Comparison of ENCODE assay signal across 9 cellular contexts in genomic region chrY:7273587-7274203, GRCh38.
A peak's percentile ranks its signal among the peaks of the same experiment; 100 is the strongest.
DNase-seq lines count a peak whose midpoint lies in the region; ATAC-seq and FAIRE-seq lines count a peak whose summit lies in the region.
"Had no signal": no experiment of that assay in that cellular context is flagged by ENCODE, and none has a peak within 500 bp of the region (broad histone marks: within the 10 kb centered on the region; RNA-seq: fewer than 3 reads in every experiment).

No MANE protein-coding gene starts in this region.

- peak; percentile 53 to 81 (median 70) for DNase-seq in activated CD4-positive, CD25-positive, alpha-beta regulatory T cell (lab: John Stamatoyannopoulos, UW)
- DNase-seq in activated CD4-positive, CD25-positive, alpha-beta regulatory T cell treated with anti-CD3 and anti-CD28 coated beads, Interleukin-2, amount 50 U/mL, for 72 hours, result no peak
- DNase-seq in NCI-H226, result peak; percentile 54
- peak; percentile 90 for DNase-seq in activated naive CD8-positive, alpha-beta T cell treated with anti-CD3 and anti-CD28 coated beads, Interleukin-2, amount 10 ng/mL, durations not matched to agents 7 days and 5 days
- no peak for DNase-seq in HPDE6-E6E7 (ENCODE audit: extremely low spot score)
- DNase-seq in NCI-H1694 (lab: John Stamatoyannopoulos, UW), result no peak
- DNase-seq in HTR-8/SVneo (ENCODE audit: insufficient read length, low spot score), result no peak

- H3K27me3 Mint-ChIP-seq in activated naive CD8-positive, alpha-beta T cell treated with anti-CD3 and anti-CD28 coated beads, Interleukin-2, amount 10 ng/mL, durations not matched to agents 7 days and 5 days, result no peaks in the 10 kb centered on the region

- H3K27ac Mint-ChIP-seq in activated naive CD8-positive, alpha-beta T cell treated with anti-CD3 and anti-CD28 coated beads, Interleukin-2, amount 10 ng/mL, durations not matched to agents 7 days and 5 days, result peak overlapping the region; percentile 99

- no peak for FAIRE-seq in HTR-8/SVneo (lab: Jason Lieb, UNC)
- FAIRE-seq: TTC549 had no signal

- H3K4me3 ChIP-seq in mesodermal cell (ENCODE audit: extremely low read depth, insufficient read depth, low read length, poor library complexity, severe bottlenecking), result peak overlapping the region; percentile 57

- no peaks in the 10 kb centered on the region for H3K4me1 ChIP-seq in mesodermal cell (ENCODE audit: control insufficient read depth, insufficient read depth, low read length, poor library complexity, severe bottlenecking)

- peaks cover 10% of the 10 kb centered on the region for H3K36me3 Mint-ChIP-seq in activated naive CD8-positive, alpha-beta T cell treated with anti-CD3 and anti-CD28 coated beads, Interleukin-2, amount 10 ng/mL, durations not matched to agents 7 days and 5 days

- peaks cover 16% of the 10 kb centered on the region for H3K4me1 Mint-ChIP-seq in activated naive CD8-positive, alpha-beta T cell treated with anti-CD3 and anti-CD28 coated beads, Interleukin-2, amount 10 ng/mL, durations not matched to agents 7 days and 5 days

- no peaks in the 10 kb centered on the region for H3K9me3 ChIP-seq in mesodermal cell (ENCODE audit: control insufficient read depth, low read length)

- peak overlapping the region; percentile 53 for H3K27ac ChIP-seq in mesodermal cell (ENCODE audit: low read depth, low read length, severe bottlenecking)

- 0% methylated on average over 10 to 26 of the region's 65 CpGs for WGBS in mesodermal cell (ENCODE audit: insufficient coverage in 2 of 2), 2 experiments

- H3K36me3 ChIP-seq in mesodermal cell (ENCODE audit: control insufficient read depth, insufficient read depth, low read length), result no peaks in the 10 kb centered on the region

- peak; percentile 92 for ATAC-seq in activated naive CD8-positive, alpha-beta T cell treated with anti-CD3 and anti-CD28 coated beads, Interleukin-2, amount 10 ng/mL, durations not matched to agents 7 days and 5 days (ENCODE audit: low read depth)

- no peaks in the 10 kb centered on the region for H3K9me3 Mint-ChIP-seq in activated naive CD8-positive, alpha-beta T cell treated with anti-CD3 and anti-CD28 coated beads, Interleukin-2, amount 10 ng/mL, durations not matched to agents 7 days and 5 days

- H3K4me3 Mint-ChIP-seq in activated naive CD8-positive, alpha-beta T cell treated with anti-CD3 and anti-CD28 coated beads, Interleukin-2, amount 10 ng/mL, durations not matched to agents 7 days and 5 days, result peak overlapping the region; percentile 96

- POLR2A ChIA-PET in activated naive CD8-positive, alpha-beta T cell treated with anti-CD3 and anti-CD28 coated beads, Interleukin-2, amount 10 ng/mL, durations not matched to agents 7 days and 5 days (lab: Charles Lee), result interaction anchor here (0.5 to 3.1 kb wide), 7 partner anchors 9 to 66 kb away, joined by 3 to 16 read pairs (median 4); no protein-coding TSS in a partner anchor

Comparison
In these comparisons a context has a peak if more than half of its experiments do, and no peak if none do; other contexts are left out.
1. DNase-seq: peak in activated CD4-positive, CD25-positive, alpha-beta regulatory T cell (4 of 4), NCI-H226 (single experiment) and activated naive CD8-positive, alpha-beta T cell treated with anti-CD3 and anti-CD28 coated beads, Interleukin-2, amount 10 ng/mL, durations not matched to agents 7 days and 5 days (single experiment); none in activated CD4-positive, CD25-positive, alpha-beta regulatory T cell treated with anti-CD3 and anti-CD28 coated beads, Interleukin-2, amount 50 U/mL, for 72 hours (single experiment), HPDE6-E6E7 (single experiment), NCI-H1694 (single experiment) and HTR-8/SVneo (single experiment).